10 cellular contexts compared by ENCODE assay signal in the genomic region with DNA sequence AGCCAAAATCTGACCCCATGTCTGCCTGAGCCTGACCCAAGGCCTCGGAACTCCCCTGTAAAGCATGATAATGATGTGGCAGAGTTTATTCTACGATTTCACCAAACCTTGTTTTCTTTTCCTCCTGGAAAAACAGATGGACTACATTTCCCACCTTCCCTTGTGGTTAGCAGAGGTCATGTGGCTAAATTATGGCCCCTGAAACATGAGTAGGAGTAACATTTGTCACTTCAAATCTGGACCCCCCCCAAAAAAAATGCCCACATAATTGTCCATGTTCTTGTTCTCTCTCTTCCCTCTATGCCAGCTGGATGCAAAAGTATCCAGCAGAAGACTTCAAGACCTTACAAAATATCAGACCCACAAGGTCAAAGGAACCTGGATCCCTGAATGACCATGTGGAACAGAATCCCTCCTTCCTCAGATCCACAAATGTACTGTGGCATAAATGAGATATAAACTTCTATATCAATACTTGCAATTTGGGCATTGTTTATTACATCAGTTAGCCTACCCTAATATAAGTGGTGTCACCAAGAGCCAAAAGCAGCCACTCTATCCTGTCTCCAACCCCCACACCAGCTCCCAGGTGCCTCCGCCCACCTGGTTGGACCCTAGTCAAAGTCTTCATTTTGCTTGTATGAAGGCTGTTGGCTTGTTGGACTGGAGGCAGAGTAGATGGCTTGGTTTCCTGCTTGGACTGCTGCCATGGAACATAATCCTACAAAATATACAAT. TPM values are rescaled to one million over a fixed set of nuclear protein-coding genes. Genes with fewer than 3 reads are reported as not detected.
A peak's percentile ranks its signal among the peaks of the same experiment; 100 is the strongest.
DNase-seq lines count a peak whose midpoint lies in the region; ATAC-seq, FAIRE-seq and TF ChIP-seq lines count a peak whose summit lies in the region.
"Had no signal": no experiment of that assay in that cellular context is flagged by ENCODE, and none has a peak within 500 bp of the region (broad histone marks: within the 10 kb centered on the region; RNA-seq: fewer than 3 reads in every experiment).

No MANE protein-coding gene starts in this region.

- no peak overlapping the region for H2BK5ac ChIP-seq in H9 (ENCODE audit: insufficient read length, low read length)

- no peak overlapping the region for H4K8ac ChIP-seq in H9 (replicated peaks; ENCODE audit: insufficient read length, low read depth, low read length)

- no peak overlapping the region for H3K18ac ChIP-seq in H9 (ENCODE audit: insufficient read length, low read depth, low read length)

- no peak for TF ChIP-seq RAD21 in A549 (conservative IDR thresholded peaks at IDR 0.05 in 1 of 2, IDR thresholded peaks at IDR 0.05 in 1 of 2)

- peaks cover 0 to 5% of the 10 kb centered on the region in 2 experiments; a peak in 2 of 4 replicates for H3K4me1 Mint-ChIP-seq in H9
- H3K4me1 Mint-ChIP-seq in activated T-helper 2 cell treated with anti-CD3 and anti-CD28 coated beads, Interferon-gamma antibody, Interleukin-2, Interleukin-4, amounts not matched to agents 10 μg/mL and 5 μg/mL and 100 μg/mL, durations not matched to agents 14 hours and 24 hours and 36 hours (ENCODE audit: low read depth): peaks cover 19% of the 10 kb centered on the region

- CTCF ChIA-PET in A549 (lab: Yijun Ruan, JAX): interaction anchor here (1.3 to 3.3 kb wide), 2 partner anchors 22 to 42 kb away, joined by 11 to 14 read pairs; no protein-coding TSS in a partner anchor

- FAIRE-seq in A549 (lab: Jason Lieb, UNC) (no peak), kidney (lab: Jason Lieb, UNC) (no peak)

- no peak overlapping the region for H3K23ac ChIP-seq in H9 (ENCODE audit: insufficient read length, low read depth, low read length)

- H3K4me2 ChIP-seq in A549 (peak overlapping the region; percentile 82), H9 (ENCODE audit: insufficient read depth, insufficient read length, low read length) (peak overlapping the region; percentile 75), SU-DHL-6 (ENCODE audit: low read depth, low read length, poor library complexity, severe bottlenecking) (peak overlapping the region; percentile 67)

- peak overlapping the region; percentile 62 for H3K4me3 ChIP-seq in A549
- peak overlapping the region; percentile 82 for H3K4me3 ChIP-seq in SU-DHL-6 (ENCODE audit: insufficient read depth, low read length, poor library complexity, severe bottlenecking)
- H3K4me3 ChIP-seq in kidney (ENCODE audit: low read length in 2 of 2): peak overlapping the region; percentile 84 to 96

- no peak overlapping the region for H3T11ph ChIP-seq in H9 (ENCODE audit: low read length)

- no peak overlapping the region; a peak in 1 of 5 replicates for H3K4me3 Mint-ChIP-seq in H9
- no peak overlapping the region for H3K4me3 Mint-ChIP-seq in activated T-helper 2 cell treated with anti-CD3 and anti-CD28 coated beads, Interferon-gamma antibody, Interleukin-2, Interleukin-4, amounts not matched to agents 10 μg/mL and 5 μg/mL and 100 μg/mL, durations not matched to agents 14 hours and 24 hours and 36 hours (ENCODE audit: low read depth)

- WGBS in A549 (ENCODE audit: missing lambda C conversion rate): 87% methylated on average over 3 of the region's 3 CpGs
- WGBS in H9 (ENCODE audit: extremely low coverage, insufficient read length, low lambda C conversion rate): no CpG with 5 or more reads among the region's 3 CpGs

- H3F3A ChIP-seq in SU-DHL-6 (ENCODE audit: insufficient read depth): no peaks in the 10 kb centered on the region

- no peak overlapping the region for H2BK15ac ChIP-seq in H9 (ENCODE audit: low read depth, low read length)

- H2AFZ ChIP-seq in H9 (ENCODE audit: low read length) (no peak overlapping the region), SU-DHL-6 (ENCODE audit: low read depth, low read length, severe bottlenecking) (peak overlapping the region; percentile 97)

- no peak overlapping the region for H2AK5ac ChIP-seq in H9 (ENCODE audit: insufficient read length, low read length)

- POLR2A ChIA-PET in A549 (lab: Yijun Ruan, JAX): no interaction called here

- no peak overlapping the region for H4K91ac ChIP-seq in H9 (ENCODE audit: insufficient read length, low read depth, low read length)

- H3K79me1 ChIP-seq in H9 (ENCODE audit: insufficient read depth, low read depth, low read length, poor library complexity, severe bottlenecking): no peaks in the 10 kb centered on the region

- H3K23me2 ChIP-seq in H9 (ENCODE audit: insufficient read length, low read depth, low read length, poor library complexity, severe bottlenecking): peaks cover 6% of the 10 kb centered on the region

- H3K36me3 Mint-ChIP-seq in H9 (ENCODE audit: insufficient read depth in 1 of 3, low read depth in 3 of 3): peaks cover 2 to 21% (median 7%) of the 10 kb centered on the region in 3 experiments; a peak in 5 of 7 replicates
- peaks cover 11% of the 10 kb centered on the region for H3K36me3 Mint-ChIP-seq in activated T-helper 2 cell treated with anti-CD3 and anti-CD28 coated beads, Interferon-gamma antibody, Interleukin-2, Interleukin-4, amounts not matched to agents 10 μg/mL and 5 μg/mL and 100 μg/mL, durations not matched to agents 14 hours and 24 hours and 36 hours (ENCODE audit: low read depth)

- no peak overlapping the region for H2BK12ac ChIP-seq in H9 (ENCODE audit: insufficient read length, low read depth, low read length)

- no peak for TF ChIP-seq CTCF in A549 (IDR thresholded peaks at IDR 0.05)
- no peak for TF ChIP-seq CTCF in H9 (conservative IDR thresholded peaks at IDR 0.05)
- no peak for TF ChIP-seq CTCF in SU-DHL-6 (IDR thresholded peaks at IDR 0.05; ENCODE audit: insufficient read depth, low read length, poor library complexity, severe bottlenecking)
- TF ChIP-seq CTCF in kidney (IDR thresholded peaks at IDR 0.05; ENCODE audit: borderline replicate concordance, extremely low read depth, insufficient read depth): no peak

- no peaks in the 10 kb centered on the region; the same call in 1 of the 2 replicates for H3K27me3 ChIP-seq in H9 (ENCODE audit: insufficient read depth, low read length)
- no peaks in the 10 kb centered on the region for H3K27me3 ChIP-seq in SU-DHL-6 (ENCODE audit: low read length)

- ATAC-seq in A549: no peak
- no peak for ATAC-seq in HG03045 (IDR thresholded peaks at IDR 0.05; ENCODE audit: unreplicated experiment)

- H3K4ac ChIP-seq in H9 (ENCODE audit: low read depth, low read length): no peak overlapping the region

- intact Hi-C loops in kidney (cut with DNase I): no loop called here
- intact Hi-C loops in activated T-helper 2 cell treated with anti-CD3 and anti-CD28 coated beads, Interferon-gamma antibody, Interleukin-2, Interleukin-4, amounts not matched to agents 10 μg/mL and 5 μg/mL and 100 μg/mL, durations not matched to agents 14 hours and 24 hours and 36 hours (cut with micrococcal nuclease): no loop called here

- H3K4me1 ChIP-seq in A549 (peaks cover 10% of the 10 kb centered on the region), H9 (ENCODE audit: insufficient read depth, low read length) (peaks cover 5% of the 10 kb centered on the region; the same call in 1 of the 2 replicates), kidney (ENCODE audit: control insufficient read depth in 1 of 2, insufficient read depth in 1 of 2, low read depth in 1 of 2, low read length in 2 of 2) (peaks cover 0 to 11% of the 10 kb centered on the region in 2 donors)

- no peak overlapping the region for H3K27ac Mint-ChIP-seq in H9
- no peak overlapping the region for H3K27ac Mint-ChIP-seq in activated T-helper 2 cell treated with anti-CD3 and anti-CD28 coated beads, Interferon-gamma antibody, Interleukin-2, Interleukin-4, amounts not matched to agents 10 μg/mL and 5 μg/mL and 100 μg/mL, durations not matched to agents 14 hours and 24 hours and 36 hours

- no peak for TF ChIP-seq POLR2A in A549 (IDR thresholded peaks at IDR 0.05; ENCODE audit: low read length)

- H3K56ac ChIP-seq in H9 (ENCODE audit: insufficient read length, low read depth, low read length): no peak overlapping the region

- H3K14ac ChIP-seq in H9 (ENCODE audit: insufficient read depth, low read length): no peak overlapping the region

- H3K9me3 Mint-ChIP-seq in H9: no peaks in the 10 kb centered on the region; a peak in 1 of 5 replicates
- no peaks in the 10 kb centered on the region for H3K9me3 Mint-ChIP-seq in activated T-helper 2 cell treated with anti-CD3 and anti-CD28 coated beads, Interferon-gamma antibody, Interleukin-2, Interleukin-4, amounts not matched to agents 10 μg/mL and 5 μg/mL and 100 μg/mL, durations not matched to agents 14 hours and 24 hours and 36 hours

- no peak overlapping the region for H4K5ac ChIP-seq in H9 (ENCODE audit: insufficient read length, low read depth, low read length)

- H3K9ac ChIP-seq in H9 (ENCODE audit: extremely low read depth, insufficient read length, low read length) (no peak overlapping the region), SU-DHL-6 (ENCODE audit: low read length) (peak overlapping the region; percentile 87), kidney (ENCODE audit: low read length in 2 of 2) (no peak overlapping the region)

- peak overlapping the region in 1 of 2 experiments; percentile 85; a peak in 3 of 6 replicates for H3K27ac ChIP-seq in A549
- H3K27ac ChIP-seq in H9 (ENCODE audit: insufficient read length, low read depth, low read length): no peak overlapping the region
- H3K27ac ChIP-seq in SU-DHL-6 (ENCODE audit: low read depth, low read length): no peak overlapping the region
- no peak overlapping the region for H3K27ac ChIP-seq in kidney (ENCODE audit: low read depth in 2 of 2, low read length in 2 of 2)

- DNase-seq in A549 (ENCODE audit: low read depth in 1 of 2, low spot score in 1 of 2): no peak
- no peak for DNase-seq in H9
- DNase-seq in kidney: no peak
- DNase-seq in anterior cingulate cortex (lab: John Stamatoyannopoulos, UW): no peak
- no peak for DNase-seq in activated T-helper 2 cell treated with anti-CD3 and anti-CD28 coated beads, Interferon-gamma antibody, Interleukin-2, Interleukin-4, amounts not matched to agents 10 μg/mL and 5 μg/mL and 100 μg/mL, durations not matched to agents 14 hours and 24 hours and 36 hours (ENCODE audit: low spot score)
- DNase-seq in HPDE6-E6E7 (ENCODE audit: extremely low spot score): no peak
- DNase-seq: activated T-cell treated with anti-CD3 and anti-CD28 coated beads, Interleukin-2, amount 50 U/mL, for 48 hours had no signal

- no peak overlapping the region for H2BK20ac ChIP-seq in H9 (ENCODE audit: low read depth, low read length, poor library complexity, severe bottlenecking)

- H3K79me2 ChIP-seq in H9 (ENCODE audit: insufficient read depth, low read length) (no peaks in the 10 kb centered on the region; the same call in 1 of the 2 replicates), SU-DHL-6 (ENCODE audit: insufficient read depth, low read length) (no peaks in the 10 kb centered on the region)

- H4K20me1 ChIP-seq in H9 (ENCODE audit: control insufficient read depth, insufficient read depth, insufficient read length) (no peaks in the 10 kb centered on the region), SU-DHL-6 (ENCODE audit: low read depth, low read length) (no peaks in the 10 kb centered on the region)

- H3K9me3 ChIP-seq in A549 (no peaks in the 10 kb centered on the region), H9 (ENCODE audit: control insufficient read depth, low read depth, low read length) (no peaks in the 10 kb centered on the region), SU-DHL-6 (ENCODE audit: insufficient read depth, low read length) (no peaks in the 10 kb centered on the region), kidney (ENCODE audit: control insufficient read depth in 1 of 2, low read length in 2 of 2) (no peaks in the 10 kb centered on the region)

- peaks cover 12% of the 10 kb centered on the region for H3K27me3 Mint-ChIP-seq in H9 (ENCODE audit: low read depth)
- no peaks in the 10 kb centered on the region for H3K27me3 Mint-ChIP-seq in activated T-helper 2 cell treated with anti-CD3 and anti-CD28 coated beads, Interferon-gamma antibody, Interleukin-2, Interleukin-4, amounts not matched to agents 10 μg/mL and 5 μg/mL and 100 μg/mL, durations not matched to agents 14 hours and 24 hours and 36 hours (ENCODE audit: low read depth)

- no peak for TF ChIP-seq EP300 in A549 (IDR thresholded peaks at IDR 0.05)

- H3K9me2 ChIP-seq in SU-DHL-6 (replicated peaks; ENCODE audit: insufficient read depth, low read length): no peaks in the 10 kb centered on the region

- H2BK120ac ChIP-seq in H9 (ENCODE audit: low read depth, low read length, poor library complexity, severe bottlenecking): no peak overlapping the region

- no peaks in the 10 kb centered on the region for H3K36me3 ChIP-seq in SU-DHL-6 (ENCODE audit: low read length)
- H3K36me3 ChIP-seq in kidney (ENCODE audit: control insufficient read depth in 1 of 2, insufficient read depth in 2 of 2, low read length in 2 of 2): no peaks in the 10 kb centered on the region

RNA-seq across cellular contexts. Expression of a gene that starts 1.4 kb away (rescaled TPM):
- polyA plus RNA-seq in A549 (2011; rRNA removed) (23.2 and 23.9 TPM in 2 replicates), A549 (2017; fragmentation: RNase III; extraction: RNeasy Plus Mini Kit Qiagen cat#74134 plus additional on column Dnase treatment) (16.5 to 20.9 TPM (median 20.5 TPM) in 3 replicates), kidney (ENCODE audit: insufficient read depth, low read depth, low replicate concordance) (12.5 TPM)
- polyA plus RNA-seq in A549 (2012; cell fraction: cytosol; rRNA removed): 15.2 and 16.1 TPM in 2 replicates
- 19.9 and 20.0 TPM in 2 replicates for polyA plus RNA-seq in A549 (2012; cell fraction: nucleus; rRNA removed)
- polyA minus RNA-seq in A549 (2011; rRNA and poly(A)+ RNA removed): 13.3 and 14.9 TPM in 2 replicates
- total RNA-seq in H9 (2021) (13.8 and 14.5 TPM in 2 replicates), kidney (9.4 TPM)
- 7.6 and 9.5 TPM in 2 replicates for total RNA-seq in activated T-helper 2 cell treated with anti-CD3 and anti-CD28 coated beads, Interferon-gamma antibody, Interleukin-2, Interleukin-4, amounts not matched to agents 10 μg/mL and 5 μg/mL and 100 μg/mL, durations not matched to agents 14 hours and 24 hours and 36 hours

RNA-seq across cellular contexts. Expression of a gene that starts 8.2 kb away (rescaled TPM):
- polyA plus RNA-seq in A549 (2011; rRNA removed) (17.4 and 19.8 TPM in 2 replicates), A549 (2017; fragmentation: RNase III; extraction: RNeasy Plus Mini Kit Qiagen cat#74134 plus additional on column Dnase treatment) (16.3 to 17.7 TPM (median 17.3 TPM) in 3 replicates), kidney (ENCODE audit: insufficient read depth, low read depth, low replicate concordance) (12.8 TPM)
- 15.1 and 18.7 TPM in 2 replicates for polyA plus RNA-seq in A549 (2012; cell fraction: cytosol; rRNA removed)
- polyA plus RNA-seq in A549 (2012; cell fraction: nucleus; rRNA removed): 14.0 and 15.4 TPM in 2 replicates
- 15.2 and 16.3 TPM in 2 replicates for polyA minus RNA-seq in A549 (2011; rRNA and poly(A)+ RNA removed)
- total RNA-seq in H9 (2021) (41.3 and 43.3 TPM in 2 replicates), kidney (16.4 TPM)
- 26.9 and 27.6 TPM in 2 replicates for total RNA-seq in activated T-helper 2 cell treated with anti-CD3 and anti-CD28 coated beads, Interferon-gamma antibody, Interleukin-2, Interleukin-4, amounts not matched to agents 10 μg/mL and 5 μg/mL and 100 μg/mL, durations not matched to agents 14 hours and 24 hours and 36 hours

RNA-seq across cellular contexts. Expression of a gene that starts 31.6 kb away (rescaled TPM):
- not detected in 2 replicates for polyA plus RNA-seq in A549 (2011; rRNA removed)
- polyA plus RNA-seq in A549 (2012; cell fraction: cytosol; rRNA removed): not detected in 2 replicates
- polyA plus RNA-seq in A549 (2012; cell fraction: nucleus; rRNA removed): not detected in 2 replicates
- polyA plus RNA-seq in A549 (2017; fragmentation: RNase III; extraction: RNeasy Plus Mini Kit Qiagen cat#74134 plus additional on column Dnase treatment): not detected in 3 replicates
- not detected in 2 replicates for polyA minus RNA-seq in A549 (2011; rRNA and poly(A)+ RNA removed)
- not detected in 2 replicates for total RNA-seq in H9 (2021)
- total RNA-seq in kidney: not detected
- 0.24 TPM for polyA plus RNA-seq in kidney (ENCODE audit: insufficient read depth, low read depth, low replicate concordance)
- total RNA-seq in activated T-helper 2 cell treated with anti-CD3 and anti-CD28 coated beads, Interferon-gamma antibody, Interleukin-2, Interleukin-4, amounts not matched to agents 10 μg/mL and 5 μg/mL and 100 μg/mL, durations not matched to agents 14 hours and 24 hours and 36 hours: not detected in 2 replicates
- total RNA-seq: pulmonary artery endothelial cell had no signal

RNA-seq across cellular contexts. Expression of a gene that starts 36.2 kb away (rescaled TPM):
- polyA plus RNA-seq in A549 (2011; rRNA removed) (7.0 and 7.5 TPM in 2 replicates), A549 (2017; fragmentation: RNase III; extraction: RNeasy Plus Mini Kit Qiagen cat#74134 plus additional on column Dnase treatment) (24.6 to 32.8 TPM (median 29.2 TPM) in 3 replicates), kidney (ENCODE audit: insufficient read depth, low read depth, low replicate concordance) (11.3 TPM)
- polyA plus RNA-seq in A549 (2012; cell fraction: cytosol; rRNA removed): 16.0 and 19.5 TPM in 2 replicates
- polyA plus RNA-seq in A549 (2012; cell fraction: nucleus; rRNA removed): 39.6 and 40.2 TPM in 2 replicates
- polyA minus RNA-seq in A549 (2011; rRNA and poly(A)+ RNA removed): 6.1 and 6.6 TPM in 2 replicates
- total RNA-seq in H9 (2021) (54.4 and 55.1 TPM in 2 replicates), kidney (12.7 TPM)
- total RNA-seq in activated T-helper 2 cell treated with anti-CD3 and anti-CD28 coated beads, Interferon-gamma antibody, Interleukin-2, Interleukin-4, amounts not matched to agents 10 μg/mL and 5 μg/mL and 100 μg/mL, durations not matched to agents 14 hours and 24 hours and 36 hours: 14.4 and 15.0 TPM in 2 replicates

RNA-seq across cellular contexts. Expression of a gene that starts 57.8 kb away (rescaled TPM):
- polyA plus RNA-seq in A549 (2011; rRNA removed): 40.5 and 47.5 TPM in 2 replicates
- polyA plus RNA-seq in A549 (2012; cell fraction: cytosol; rRNA removed): 103 and 115 TPM in 2 replicates
- polyA plus RNA-seq in A549 (2012; cell fraction: nucleus; rRNA removed): 84.2 and 135 TPM in 2 replicates
- 59.6 to 74.8 TPM (median 74.3 TPM) in 3 replicates for polyA plus RNA-seq in A549 (2017; fragmentation: RNase III; extraction: RNeasy Plus Mini Kit Qiagen cat#74134 plus additional on column Dnase treatment)
- 36.5 and 42.2 TPM in 2 replicates for polyA minus RNA-seq in A549 (2011; rRNA and poly(A)+ RNA removed)
- total RNA-seq in H9 (2021): 18.9 and 22.7 TPM in 2 replicates
- 48.1 TPM for total RNA-seq in kidney
- 50.0 TPM for polyA plus RNA-seq in kidney (ENCODE audit: insufficient read depth, low read depth, low replicate concordance)
- total RNA-seq in activated T-helper 2 cell treated with anti-CD3 and anti-CD28 coated beads, Interferon-gamma antibody, Interleukin-2, Interleukin-4, amounts not matched to agents 10 μg/mL and 5 μg/mL and 100 μg/mL, durations not matched to agents 14 hours and 24 hours and 36 hours: 5.9 and 7.1 TPM in 2 replicates
